ENCODE assay signal across 29 cellular contexts in genomic region chr3:169526246-169526645, GRCh38.
DNase-seq lines count a peak whose midpoint lies in the region; ATAC-seq, FAIRE-seq and TF ChIP-seq lines count a peak whose summit lies in the region.
"Had no signal": no experiment of that assay in that cellular context is flagged by ENCODE, and none has a peak within 500 bp of the region (broad histone marks: within the 10 kb centered on the region; RNA-seq: fewer than 3 reads in every experiment).

No MANE protein-coding gene starts in this region.

- peaks cover 33% of the 10 kb centered on the region for H3K4me1 ChIP-seq in PC-3 (ENCODE audit: insufficient read depth, low read length)
- H3K4me1 ChIP-seq: BE2C had no signal

- H3K27me3 ChIP-seq in PC-3 (ENCODE audit: low read length), result no peaks in the 10 kb centered on the region
- H3K27me3 ChIP-seq: BE2C, cardiac muscle cell had no signal

- H3K4me3 Mint-ChIP-seq in osteocyte (ENCODE audit: unreplicated experiment), result no peak overlapping the region
- no peak overlapping the region for H3K4me3 Mint-ChIP-seq in activated T-helper 17 cell treated with anti-CD3 and anti-CD28 coated beads, Interleukin-2, amount 50 U/mL, for 72 hours
- no peak overlapping the region for H3K4me3 Mint-ChIP-seq in activated CD4-positive, alpha-beta memory T cell treated with anti-CD3 and anti-CD28 coated beads, Interleukin-2, amount 10 ng/mL, durations not matched to agents 7 days and 5 days
- no peak overlapping the region for H3K4me3 Mint-ChIP-seq in activated naive CD8-positive, alpha-beta T cell treated with anti-CD3 and anti-CD28 coated beads, Interleukin-2, amount 50 U/mL, for 24 hours
- H3K4me3 Mint-ChIP-seq: activated naive CD4-positive, alpha-beta T cell treated with anti-CD3 and anti-CD28 coated beads, Interleukin-2, amount 10 ng/mL, durations not matched to agents 7 days and 5 days; activated T-helper 1 cell treated with anti-CD3 and anti-CD28 coated beads, Interleukin-12 subunit alpha, Interleukin-12 subunit beta, Interleukin-2, Interleukin-4 antibody, amounts not matched to agents 30 ng/mL and 10 ng/mL and 1 ng/mL, durations not matched to agents 14 hours and 24 hours and 36 hours; CD8-positive, alpha-beta memory T cell; GM23338; natural killer cell treated with Interleukin-12 subunit alpha and Interleukin-12 subunit beta and Interleukin-15 and Interleukin-18, amount 100 ng/mL, for 72 hours; T-cell had no signal

- H3K27ac ChIP-seq in PC-3 (ENCODE audit: low read length), result no peak overlapping the region
- H3K27ac ChIP-seq: cardiac muscle cell, coronary artery had no signal

- H3K9me3 ChIP-seq in PC-3 (ENCODE audit: low read length), result no peaks in the 10 kb centered on the region
- H3K9me3 ChIP-seq: BE2C had no signal

- H3K9ac ChIP-seq in PC-3 (ENCODE audit: low read length), result no peak overlapping the region

- no peaks in the 10 kb centered on the region for H4K20me1 ChIP-seq in PC-3 (ENCODE audit: low read length)

- H2AFZ ChIP-seq in PC-3 (ENCODE audit: low read length), result no peak overlapping the region
- H2AFZ ChIP-seq: GM23338 had no signal

- H3K36me3 ChIP-seq in PC-3 (ENCODE audit: low read depth, low read length), result no peaks in the 10 kb centered on the region
- H3K36me3 ChIP-seq: BE2C, cardiac muscle cell had no signal

- peak; percentile 55 for ATAC-seq in PC-3
- no peak for ATAC-seq in activated T-helper 17 cell treated with anti-CD3 and anti-CD28 coated beads, Interleukin-2, amount 50 U/mL, for 72 hours (replicated peaks)
- no peak for ATAC-seq in activated naive CD8-positive, alpha-beta T cell treated with anti-CD3 and anti-CD28 coated beads, Interleukin-2, amount 50 U/mL, for 24 hours
- ATAC-seq: natural killer cell treated with Interleukin-12 subunit alpha and Interleukin-12 subunit beta and Interleukin-15 and Interleukin-18, amount 100 ng/mL, for 72 hours; T-cell had no signal

- no peaks in the 10 kb centered on the region for H3F3A ChIP-seq in PC-3 (ENCODE audit: low read length, unreplicated experiment)

- intact Hi-C loops in PC-3 (cut with micrococcal nuclease), result loop anchor here (5.0 kb wide), 1 partner anchor 379 kb away; no protein-coding TSS in a partner anchor

- CTCF ChIA-PET in HEK293T (lab: Yijun Ruan, JAX) (interaction anchor here (0.6 kb wide), 2 partner anchors 16 to 138 kb away, joined by 3 read pairs; no protein-coding TSS in a partner anchor), PC-3 (lab: Charles Lee) (no interaction called here)
- CTCF ChIA-PET in activated CD4-positive, alpha-beta memory T cell treated with anti-CD3 and anti-CD28 coated beads, Interleukin-2, amount 10 ng/mL, durations not matched to agents 7 days and 5 days (lab: Charles Lee), result no interaction called here

- H3K4me2 ChIP-seq in PC-3 (ENCODE audit: low read length), result no peak overlapping the region
- H3K4me2 ChIP-seq: GM23338 had no signal

- BruUV-seq in PC-3 (replicated peaks; lab: Mats Ljungman, UMichigan), result no TSS peak

- POLR2A ChIA-PET in HEK293T (lab: Yijun Ruan, JAX) (no interaction called here), PC-3 (lab: Charles Lee; ENCODE audit: unreplicated experiment) (no interaction called here)
- POLR2A ChIA-PET in activated CD4-positive, alpha-beta memory T cell treated with anti-CD3 and anti-CD28 coated beads, Interleukin-2, amount 10 ng/mL, durations not matched to agents 7 days and 5 days (lab: Charles Lee), result no interaction called here

- H3K4me3 ChIP-seq in PC-3 (ENCODE audit: low read length) (no peak overlapping the region), epithelial cell of esophagus (ENCODE audit: low read length) (no peak overlapping the region)
- H3K4me3 ChIP-seq: cardiac muscle cell, coronary artery, GM23338 had no signal

- DNase-seq in HEK293T (ENCODE audit: extremely low spot score), result no peak
- DNase-seq in PC-3, result peak; percentile 48
- DNase-seq in epithelial cell of esophagus (ENCODE audit: low read depth), result peak; percentile 82
- no peak for DNase-seq in osteocyte (ENCODE audit: extremely low spot score, unreplicated experiment)
- no peak for DNase-seq in activated CD4-positive, alpha-beta memory T cell treated with anti-CD3 and anti-CD28 coated beads, Interleukin-2, amount 10 ng/mL, durations not matched to agents 7 days and 5 days
- no peak for DNase-seq in HTR-8/SVneo (ENCODE audit: insufficient read length, low spot score)
- DNase-seq in activated naive CD8-positive, alpha-beta T cell treated with anti-CD3 and anti-CD28 coated beads, Interleukin-2, amount 50 U/mL, for 24 hours, result no peak
- DNase-seq: ACHN; activated CD4-positive, alpha-beta T cell treated with anti-CD3 and anti-CD28 coated beads, Interleukin-2, amount 50 U/mL, for 48 hours; activated CD8-positive, alpha-beta memory T cell treated with anti-CD3 and anti-CD28 coated beads, Interleukin-2, amount 50 U/mL, for 4 hours; activated naive CD4-positive, alpha-beta T cell treated with anti-CD3 and anti-CD28 coated beads, Interleukin-2, amount 10 ng/mL, durations not matched to agents 7 days and 5 days; amniotic stem cell; BE2C; CD8-positive, alpha-beta memory T cell; islet precursor cell; Karpas-422; NCI-H1092 treated with DMSO at 0.1 percent for 48 hours; NCI-H2029 treated with DMSO at 0.1 percent for 48 hours; NCI-H345; NCI-H748 treated with DMSO at 0.1 percent for 48 hours; T-cell; trophoblast cell had no signal

- H3K27ac Mint-ChIP-seq in osteocyte (ENCODE audit: unreplicated experiment), result peak overlapping the region; percentile 14
- H3K27ac Mint-ChIP-seq in activated T-helper 17 cell treated with anti-CD3 and anti-CD28 coated beads, Interleukin-2, amount 50 U/mL, for 72 hours, result no peak overlapping the region
- no peak overlapping the region for H3K27ac Mint-ChIP-seq in activated CD4-positive, alpha-beta memory T cell treated with anti-CD3 and anti-CD28 coated beads, Interleukin-2, amount 10 ng/mL, durations not matched to agents 7 days and 5 days
- H3K27ac Mint-ChIP-seq in activated naive CD8-positive, alpha-beta T cell treated with anti-CD3 and anti-CD28 coated beads, Interleukin-2, amount 50 U/mL, for 24 hours, result no peak overlapping the region
- H3K27ac Mint-ChIP-seq: activated naive CD4-positive, alpha-beta T cell treated with anti-CD3 and anti-CD28 coated beads, Interleukin-2, amount 10 ng/mL, durations not matched to agents 7 days and 5 days; activated T-helper 1 cell treated with anti-CD3 and anti-CD28 coated beads, Interleukin-12 subunit alpha, Interleukin-12 subunit beta, Interleukin-2, Interleukin-4 antibody, amounts not matched to agents 30 ng/mL and 10 ng/mL and 1 ng/mL, durations not matched to agents 14 hours and 24 hours and 36 hours; GM23338; natural killer cell treated with Interleukin-12 subunit alpha and Interleukin-12 subunit beta and Interleukin-15 and Interleukin-18, amount 100 ng/mL, for 72 hours; T-cell had no signal

- no peaks in the 10 kb centered on the region for H3K27me3 Mint-ChIP-seq in osteocyte (ENCODE audit: unreplicated experiment)
- H3K27me3 Mint-ChIP-seq in activated T-helper 17 cell treated with anti-CD3 and anti-CD28 coated beads, Interleukin-2, amount 50 U/mL, for 72 hours, result no peaks in the 10 kb centered on the region
- no peaks in the 10 kb centered on the region for H3K27me3 Mint-ChIP-seq in activated CD4-positive, alpha-beta memory T cell treated with anti-CD3 and anti-CD28 coated beads, Interleukin-2, amount 10 ng/mL, durations not matched to agents 7 days and 5 days
- H3K27me3 Mint-ChIP-seq in activated naive CD8-positive, alpha-beta T cell treated with anti-CD3 and anti-CD28 coated beads, Interleukin-2, amount 50 U/mL, for 24 hours, result no peaks in the 10 kb centered on the region
- H3K27me3 Mint-ChIP-seq: activated naive CD4-positive, alpha-beta T cell treated with anti-CD3 and anti-CD28 coated beads, Interleukin-2, amount 10 ng/mL, durations not matched to agents 7 days and 5 days; natural killer cell treated with Interleukin-12 subunit alpha and Interleukin-12 subunit beta and Interleukin-15 and Interleukin-18, amount 100 ng/mL, for 72 hours had no signal

- H3K79me2 ChIP-seq in PC-3 (ENCODE audit: low read length), result no peaks in the 10 kb centered on the region

- no peaks in the 10 kb centered on the region for H3K9me3 Mint-ChIP-seq in osteocyte (ENCODE audit: unreplicated experiment)
- H3K9me3 Mint-ChIP-seq in activated T-helper 17 cell treated with anti-CD3 and anti-CD28 coated beads, Interleukin-2, amount 50 U/mL, for 72 hours, result no peaks in the 10 kb centered on the region
- no peaks in the 10 kb centered on the region for H3K9me3 Mint-ChIP-seq in activated CD4-positive, alpha-beta memory T cell treated with anti-CD3 and anti-CD28 coated beads, Interleukin-2, amount 10 ng/mL, durations not matched to agents 7 days and 5 days
- H3K9me3 Mint-ChIP-seq in activated naive CD8-positive, alpha-beta T cell treated with anti-CD3 and anti-CD28 coated beads, Interleukin-2, amount 50 U/mL, for 24 hours, result no peaks in the 10 kb centered on the region
- H3K9me3 Mint-ChIP-seq: activated naive CD4-positive, alpha-beta T cell treated with anti-CD3 and anti-CD28 coated beads, Interleukin-2, amount 10 ng/mL, durations not matched to agents 7 days and 5 days; activated T-helper 1 cell treated with anti-CD3 and anti-CD28 coated beads, Interleukin-12 subunit alpha, Interleukin-12 subunit beta, Interleukin-2, Interleukin-4 antibody, amounts not matched to agents 30 ng/mL and 10 ng/mL and 1 ng/mL, durations not matched to agents 14 hours and 24 hours and 36 hours; CD8-positive, alpha-beta memory T cell; GM23338; natural killer cell treated with Interleukin-12 subunit alpha and Interleukin-12 subunit beta and Interleukin-15 and Interleukin-18, amount 100 ng/mL, for 72 hours; T-cell had no signal

- H3K36me3 Mint-ChIP-seq in osteocyte (ENCODE audit: unreplicated experiment), result no peaks in the 10 kb centered on the region
- H3K36me3 Mint-ChIP-seq in activated T-helper 17 cell treated with anti-CD3 and anti-CD28 coated beads, Interleukin-2, amount 50 U/mL, for 72 hours (ENCODE audit: low read depth), result no peaks in the 10 kb centered on the region
- H3K36me3 Mint-ChIP-seq in activated CD4-positive, alpha-beta memory T cell treated with anti-CD3 and anti-CD28 coated beads, Interleukin-2, amount 10 ng/mL, durations not matched to agents 7 days and 5 days (ENCODE audit: low read depth), result no peaks in the 10 kb centered on the region
- H3K36me3 Mint-ChIP-seq in activated naive CD8-positive, alpha-beta T cell treated with anti-CD3 and anti-CD28 coated beads, Interleukin-2, amount 50 U/mL, for 24 hours (ENCODE audit: low read depth), result no peaks in the 10 kb centered on the region
- H3K36me3 Mint-ChIP-seq: activated naive CD4-positive, alpha-beta T cell treated with anti-CD3 and anti-CD28 coated beads, Interleukin-2, amount 10 ng/mL, durations not matched to agents 7 days and 5 days; CD8-positive, alpha-beta memory T cell; natural killer cell treated with Interleukin-12 subunit alpha and Interleukin-12 subunit beta and Interleukin-15 and Interleukin-18, amount 100 ng/mL, for 72 hours; T-cell had no signal

- H3K9me2 ChIP-seq in PC-3 (replicated peaks; ENCODE audit: low read length), result no peaks in the 10 kb centered on the region

- no peak for FAIRE-seq in HTR-8/SVneo (lab: Jason Lieb, UNC)
- FAIRE-seq: GM12892 had no signal

- TF ChIP-seq CTCF in PC-3 (conservative IDR thresholded peaks at IDR 0.05; ENCODE audit: low read depth, low read length), result no peak
- no peak for TF ChIP-seq CTCF in epithelial cell of esophagus (IDR thresholded peaks at IDR 0.05; ENCODE audit: insufficient read depth, low read depth, low read length, missing control alignments)
- TF ChIP-seq CTCF in osteocyte (IDR thresholded peaks at IDR 0.05), result no peak

- peaks cover 39% of the 10 kb centered on the region for H3K4me1 Mint-ChIP-seq in osteocyte (ENCODE audit: unreplicated experiment)
- H3K4me1 Mint-ChIP-seq in activated T-helper 17 cell treated with anti-CD3 and anti-CD28 coated beads, Interleukin-2, amount 50 U/mL, for 72 hours, result no peaks in the 10 kb centered on the region
- no peaks in the 10 kb centered on the region for H3K4me1 Mint-ChIP-seq in activated CD4-positive, alpha-beta memory T cell treated with anti-CD3 and anti-CD28 coated beads, Interleukin-2, amount 10 ng/mL, durations not matched to agents 7 days and 5 days
- H3K4me1 Mint-ChIP-seq in activated naive CD8-positive, alpha-beta T cell treated with anti-CD3 and anti-CD28 coated beads, Interleukin-2, amount 50 U/mL, for 24 hours, result no peaks in the 10 kb centered on the region
- H3K4me1 Mint-ChIP-seq: activated naive CD4-positive, alpha-beta T cell treated with anti-CD3 and anti-CD28 coated beads, Interleukin-2, amount 10 ng/mL, durations not matched to agents 7 days and 5 days; CD8-positive, alpha-beta memory T cell; T-cell had no signal

Comparison
In these comparisons a context has a peak if more than half of its experiments do, and no peak if none do; other contexts are left out.
1. DNase-seq: peak in PC-3 (single experiment) and epithelial cell of esophagus (single experiment); none in HEK293T (single experiment), osteocyte (single experiment), activated CD4-positive, alpha-beta memory T cell treated with anti-CD3 and anti-CD28 coated beads, Interleukin-2, amount 10 ng/mL, durations not matched to agents 7 days and 5 days (single experiment), HTR-8/SVneo (single experiment) and activated naive CD8-positive, alpha-beta T cell treated with anti-CD3 and anti-CD28 coated beads, Interleukin-2, amount 50 U/mL, for 24 hours (single experiment).